15 cellular contexts compared by ENCODE assay signal in the genomic region with DNA sequence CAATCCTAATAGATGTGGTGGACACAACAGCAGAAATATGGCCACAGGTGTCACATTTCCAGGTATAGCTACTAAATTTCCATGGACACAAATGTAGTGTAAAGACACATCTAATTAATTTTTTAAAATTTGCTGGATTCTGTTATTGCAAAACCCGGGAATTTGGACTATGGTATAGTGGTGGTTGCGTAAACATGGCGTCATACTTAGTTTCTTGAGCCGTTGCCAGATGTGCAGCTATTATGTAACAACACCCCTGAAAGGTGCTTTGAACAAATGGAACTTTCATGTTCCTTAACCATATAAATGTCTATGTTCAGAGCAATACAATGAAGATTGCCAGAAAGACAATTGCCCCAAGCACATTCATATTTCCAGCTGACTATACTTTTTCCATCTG.
"Had no signal": no experiment of that assay in that cellular context is flagged by ENCODE, and none has a peak within 500 bp of the region (broad histone marks: within the 10 kb centered on the region; RNA-seq: fewer than 3 reads in every experiment).

No MANE protein-coding gene starts in this region.

- H3K27me3 ChIP-seq: body of pancreas, right atrium auricular region, tibial nerve, uterus had no signal

- H3K4me3 ChIP-seq: body of pancreas, coronary artery, prostate gland, right atrium auricular region, tibial nerve, uterus had no signal

- H3K4me1 ChIP-seq: body of pancreas, prostate gland, right atrium auricular region, tibial nerve, uterus had no signal

- H3K27ac ChIP-seq: body of pancreas, coronary artery, prostate gland, right atrium auricular region, tibial nerve, uterus had no signal

- H3K36me3 ChIP-seq: prostate gland, right atrium auricular region, tibial nerve, uterus had no signal

- DNase-seq: activated CD4-positive, alpha-beta memory T cell treated with anti-CD3 and anti-CD28 coated beads for 36 hours; activated CD4-positive, alpha-beta T cell treated with anti-CD3 and anti-CD28 coated beads for 36 hours; activated naive CD8-positive, alpha-beta T cell treated with anti-CD3 and anti-CD28 coated beads for 36 hours; activated T-cell treated with anti-CD3 and anti-CD28 coated beads for 4 hours; body of pancreas; immature natural killer cell; mesendoderm; naive thymus-derived CD8-positive, alpha-beta T cell; stimulated activated CD4-positive, alpha-beta T cell treated with anti-CD3 and anti-CD28 coated beads, Interleukin-2, amount 100 ng/mL, for 24 hours; uterus had no signal

- FAIRE-seq: endometrium had no signal

- H3K9me3 ChIP-seq: body of pancreas, prostate gland, right atrium auricular region, tibial nerve, uterus had no signal
